In the genomic region with DNA sequence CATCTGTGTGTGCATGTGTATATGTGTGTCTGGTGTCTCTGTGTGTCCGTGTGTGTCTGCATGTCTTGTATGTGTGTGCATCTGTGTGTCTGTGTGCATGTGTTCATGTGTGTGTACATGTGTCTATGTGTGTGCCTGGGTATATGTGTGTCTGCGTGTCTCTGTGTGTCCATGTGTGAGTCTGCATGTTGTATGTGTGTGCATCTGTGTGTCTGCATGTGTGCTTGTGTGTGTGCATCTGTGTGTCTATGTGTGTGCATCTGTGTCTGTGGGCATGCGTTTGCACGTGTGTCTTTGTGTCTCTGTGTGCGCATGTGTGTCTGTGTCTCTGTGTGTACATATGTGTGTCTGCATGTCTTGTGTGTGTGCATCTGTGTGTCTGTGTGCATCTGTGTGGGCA, we compare ENCODE assay signal across 13 cellular contexts.
"Had no signal": no experiment of that assay in that cellular context is flagged by ENCODE, and none has a peak within 500 bp of the region (broad histone marks: within the 10 kb centered on the region; RNA-seq: fewer than 3 reads in every experiment).

No MANE protein-coding gene starts in this region.

- H3K9me3 ChIP-seq: gastrocnemius medialis, left ventricle myocardium inferior, suprapubic skin, transverse colon had no signal

- H3K36me3 ChIP-seq: gastrocnemius medialis, suprapubic skin, transverse colon had no signal

- DNase-seq: activated CD4-positive, alpha-beta T cell treated with anti-CD3 and anti-CD28 coated beads for 36 hours; activated CD4-positive, alpha-beta T cell treated with anti-CD3 and anti-CD28 coated beads, Interleukin-2, amount 50 U/mL, for 48 hours; activated naive CD4-positive, alpha-beta T cell treated with anti-CD3 and anti-CD28 coated beads for 36 hours; cortex of kidney; gastrocnemius medialis; left ventricle myocardium inferior; nucleus accumbens; small intestine; stimulated activated CD4-positive, alpha-beta T cell treated with anti-CD3 and anti-CD28 coated beads, Interleukin-15, amount 100 ng/mL, for 24 hours; stimulated activated CD4-positive, alpha-beta T cell treated with anti-CD3 and anti-CD28 coated beads, Interleukin-2, amount 100 ng/mL, for 48 hours; transverse colon had no signal

- ATAC-seq: activated CD4-positive, alpha-beta T cell treated with anti-CD3 and anti-CD28 coated beads for 36 hours; gastrocnemius medialis; natural killer cell treated with Interleukin-12 subunit alpha and Interleukin-12 subunit beta and Interleukin-15 and Interleukin-18, amount 100 ng/mL, for 72 hours had no signal

- H3K27me3 ChIP-seq: gastrocnemius medialis, suprapubic skin, transverse colon had no signal

- H3K27ac ChIP-seq: left ventricle myocardium inferior, suprapubic skin had no signal

- H3K4me3 ChIP-seq: gastrocnemius medialis, left ventricle myocardium inferior, suprapubic skin, transverse colon had no signal
